Comparison of ENCODE assay signal across 1 cellular context in genomic region chr20:47346172-47346571, GRCh38.
TF ChIP-seq lines count a peak whose summit lies in the region.

No MANE protein-coding gene starts in this region.

TF ChIP-seq in SK-N-SH treated with all-trans-retinoic acid at 6 μM for 48 hours, 23 proteins besides CTCF, POLR2A, EP300 and RAD21 (continued from another document):
- TF ChIP-seq CSDC2 (CRISPR knock-in tag; IDR thresholded peaks at IDR 0.05), result no peak
- no peak for TF ChIP-seq ARNTL (CRISPR knock-in tag; IDR thresholded peaks at IDR 0.05; ENCODE audit: borderline replicate concordance, low read depth)
- no peak for TF ChIP-seq RARB (CRISPR knock-in tag; IDR thresholded peaks at IDR 0.05)
- TF ChIP-seq TCF4 (CRISPR knock-in tag; IDR thresholded peaks at IDR 0.05; ENCODE audit: borderline replicate concordance), result no peak
- no peak for TF ChIP-seq ZC3H10 (CRISPR knock-in tag; IDR thresholded peaks at IDR 0.05)
- no peak for TF ChIP-seq GLIS3 (CRISPR knock-in tag; IDR thresholded peaks at IDR 0.05)
- no peak for TF ChIP-seq ISL1 (CRISPR knock-in tag; IDR thresholded peaks at IDR 0.05)
- no peak for TF ChIP-seq BACH2 (CRISPR knock-in tag; IDR thresholded peaks at IDR 0.05; ENCODE audit: borderline replicate concordance)
- TF ChIP-seq ZNF8 (CRISPR knock-in tag; IDR thresholded peaks at IDR 0.05), result no peak
- TF ChIP-seq PPARA (CRISPR knock-in tag; IDR thresholded peaks at IDR 0.05; ENCODE audit: borderline replicate concordance), result no peak
- TF ChIP-seq OSR1 (CRISPR knock-in tag; IDR thresholded peaks at IDR 0.05), result no peak
- TF ChIP-seq TOX (CRISPR knock-in tag; IDR thresholded peaks at IDR 0.05; ENCODE audit: borderline replicate concordance), result no peak
